10 cellular contexts compared by ENCODE assay signal in the genomic region with DNA sequence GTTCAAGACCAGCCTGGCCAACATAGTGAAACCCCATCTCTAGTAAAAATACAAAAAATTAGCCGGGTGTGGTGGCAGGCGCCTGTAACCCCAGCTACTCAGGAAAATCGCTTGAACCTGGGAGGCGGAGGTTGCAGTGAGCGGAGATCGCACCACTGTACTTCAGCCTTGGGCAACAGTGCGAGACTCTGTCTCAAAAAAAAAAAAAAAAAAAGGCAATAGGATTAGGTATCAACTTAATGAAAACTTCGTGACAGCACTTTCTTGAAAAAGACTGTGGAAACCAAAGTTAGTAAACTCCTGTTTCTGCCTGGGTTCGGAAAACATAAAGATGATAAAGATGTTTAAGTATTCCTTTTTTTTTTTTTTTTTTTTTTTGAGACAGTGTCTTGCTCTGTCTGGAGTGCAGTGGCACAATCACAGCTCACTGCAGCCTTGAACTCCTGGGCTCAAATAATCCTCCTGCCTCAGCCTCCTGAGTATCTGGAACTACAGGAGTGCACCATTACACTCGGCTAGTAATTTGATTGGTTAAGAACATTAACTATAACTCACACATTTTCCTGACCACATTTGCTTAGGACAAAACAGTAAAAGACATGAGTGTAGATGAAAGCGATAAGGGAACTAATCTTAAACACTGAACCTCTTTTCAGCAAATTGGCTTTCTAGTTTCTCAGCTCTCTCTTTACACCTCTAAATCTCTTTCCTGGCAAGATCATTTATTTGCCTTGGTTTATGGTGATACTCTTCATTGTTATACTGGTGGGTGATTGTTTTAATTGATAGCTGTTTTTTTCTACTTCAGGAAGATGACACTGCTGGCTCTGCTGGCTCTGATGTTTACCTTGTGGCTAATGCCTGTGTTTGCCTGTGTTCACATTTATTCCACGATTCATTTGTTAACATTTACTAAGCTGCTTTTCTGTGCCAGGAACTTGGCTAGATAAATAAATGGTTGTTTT. TPM values are rescaled to one million over a fixed set of nuclear protein-coding genes. Genes with fewer than 3 reads are reported as not detected.
DNase-seq lines count a peak whose midpoint lies in the region; ATAC-seq and TF ChIP-seq lines count a peak whose summit lies in the region.
"Had no signal": no experiment of that assay in that cellular context is flagged by ENCODE, and none has a peak within 500 bp of the region (broad histone marks: within the 10 kb centered on the region; RNA-seq: fewer than 3 reads in every experiment).

No MANE protein-coding gene starts in this region.

- peaks cover 5% of the 10 kb centered on the region for H3K36me3 Mint-ChIP-seq in type B pancreatic cell

- peaks cover 35% of the 10 kb centered on the region for H3K4me1 Mint-ChIP-seq in type B pancreatic cell (ENCODE audit: unreplicated experiment)

- DNase-seq in cardiac muscle cell (ENCODE audit: low read depth in 1 of 2, low spot score in 1 of 2) (peak in 1 of 2 donors; percentile 54), left cardiac atrium (no peak), NCI-H748 (lab: John Stamatoyannopoulos, UW; ENCODE audit: unreplicated experiment) (peak; percentile 81), type B pancreatic cell (ENCODE audit: extremely low spot score, unreplicated experiment) (no peak), BE2C (no peak)
- DNase-seq: upper lobe of left lung had no signal

- H3K4me1 ChIP-seq in cardiac muscle cell (ENCODE audit: low read depth) (peaks cover 10% of the 10 kb centered on the region), endocrine pancreas (ENCODE audit: control insufficient read depth, insufficient read depth, low read length) (peaks cover 30% of the 10 kb centered on the region), BE2C (peaks cover 14% of the 10 kb centered on the region)
- H3K4me1 ChIP-seq: ascending aorta had no signal

- no peaks in the 10 kb centered on the region for H3K9me3 Mint-ChIP-seq in type B pancreatic cell

- no peak overlapping the region for H3K4me3 ChIP-seq in cardiac muscle cell
- H3K4me3 ChIP-seq in endocrine pancreas (ENCODE audit: control insufficient read depth, insufficient read depth, low read length), result peak overlapping the region; percentile 70
- no peak overlapping the region for H3K4me3 ChIP-seq in BE2C (ENCODE audit: low read depth, low read length)
- H3K4me3 ChIP-seq: ascending aorta, upper lobe of left lung had no signal

- H3K27me3 Mint-ChIP-seq in type B pancreatic cell, result no peaks in the 10 kb centered on the region

- no peaks in the 10 kb centered on the region for H3K27me3 ChIP-seq in cardiac muscle cell
- no peaks in the 10 kb centered on the region for H3K27me3 ChIP-seq in endocrine pancreas (ENCODE audit: control insufficient read depth, insufficient read depth, low read length)
- no peaks in the 10 kb centered on the region for H3K27me3 ChIP-seq in BE2C
- H3K27me3 ChIP-seq: ascending aorta, upper lobe of left lung had no signal

- ATAC-seq in left cardiac atrium (no peak), HG03097 (IDR thresholded peaks at IDR 0.05; ENCODE audit: low FRiP score, unreplicated experiment) (no peak), HG03159 (IDR thresholded peaks at IDR 0.05; ENCODE audit: unreplicated experiment) (no peak)

- intact Hi-C loops in left cardiac atrium (cut with DNase I), result loop anchor here in 1 of 2 donors (5.0 kb wide), 1 partner anchor 234 kb away; no protein-coding TSS in a partner anchor

- H3K27ac Mint-ChIP-seq in type B pancreatic cell, result peak overlapping the region; percentile 4

- no peak overlapping the region for H3K4me3 Mint-ChIP-seq in type B pancreatic cell

- no peaks in the 10 kb centered on the region for H3K36me3 ChIP-seq in cardiac muscle cell
- H3K36me3 ChIP-seq in endocrine pancreas (ENCODE audit: control insufficient read depth, insufficient read depth, low read length), result no peaks in the 10 kb centered on the region
- H3K36me3 ChIP-seq in BE2C, result no peaks in the 10 kb centered on the region; the same call in 1 of the 2 replicates
- H3K36me3 ChIP-seq: ascending aorta, upper lobe of left lung had no signal

- TF ChIP-seq CTCF in cardiac muscle cell (IDR thresholded peaks at IDR 0.05; ENCODE audit: low read depth, low read length), result no peak
- no peak for TF ChIP-seq CTCF in type B pancreatic cell (conservative IDR thresholded peaks at IDR 0.05)
- no peak for TF ChIP-seq CTCF in BE2C (IDR thresholded peaks at IDR 0.05; ENCODE audit: low read depth, low read length)

- no peak overlapping the region for H3K9ac ChIP-seq in endocrine pancreas (ENCODE audit: control insufficient read depth, insufficient read depth, low read length)

- H3K9me3 ChIP-seq in cardiac muscle cell (ENCODE audit: low read depth) (no peaks in the 10 kb centered on the region), endocrine pancreas (ENCODE audit: control insufficient read depth, low read length) (no peaks in the 10 kb centered on the region), BE2C (no peaks in the 10 kb centered on the region)
- H3K9me3 ChIP-seq: ascending aorta, upper lobe of left lung had no signal

- H3K27ac ChIP-seq in cardiac muscle cell, result peak overlapping the region; percentile 69
- H3K27ac ChIP-seq: ascending aorta had no signal

RNA-seq across cellular contexts. Expression of a gene that starts 15.8 kb away (rescaled TPM):
- 107 and 108 TPM in 2 replicates for total RNA-seq in cardiac muscle cell
- polyA plus RNA-seq in cardiac muscle cell, result 119 and 166 TPM in 2 replicates
- 100 to 1,000 TPM in 1 of 2 donors, 10 to 100 TPM in 1; 50.9 to 109 TPM for total RNA-seq in left cardiac atrium
- 110 and 114 TPM in 2 replicates for total RNA-seq in type B pancreatic cell (ENCODE audit: low replicate concordance)
- 96.5 TPM for polyA plus RNA-seq in BE2C (2012; ENCODE audit: insufficient read depth, insufficient read length, low read depth)

RNA-seq across cellular contexts. Expression of a gene that starts 51.1 kb away (rescaled TPM):
- total RNA-seq in cardiac muscle cell, result 12.9 and 13.0 TPM in 2 replicates
- 17.3 and 23.8 TPM in 2 replicates for polyA plus RNA-seq in cardiac muscle cell
- total RNA-seq in left cardiac atrium, result 1 to 10 TPM; 6.8 to 9.6 TPM
- 3.2 and 5.6 TPM in 2 replicates for total RNA-seq in type B pancreatic cell (ENCODE audit: low replicate concordance)
- 13.5 TPM for polyA plus RNA-seq in BE2C (2012; ENCODE audit: insufficient read depth, insufficient read length, low read depth)
